1 cellular context compared by ENCODE assay signal in the genomic region with DNA sequence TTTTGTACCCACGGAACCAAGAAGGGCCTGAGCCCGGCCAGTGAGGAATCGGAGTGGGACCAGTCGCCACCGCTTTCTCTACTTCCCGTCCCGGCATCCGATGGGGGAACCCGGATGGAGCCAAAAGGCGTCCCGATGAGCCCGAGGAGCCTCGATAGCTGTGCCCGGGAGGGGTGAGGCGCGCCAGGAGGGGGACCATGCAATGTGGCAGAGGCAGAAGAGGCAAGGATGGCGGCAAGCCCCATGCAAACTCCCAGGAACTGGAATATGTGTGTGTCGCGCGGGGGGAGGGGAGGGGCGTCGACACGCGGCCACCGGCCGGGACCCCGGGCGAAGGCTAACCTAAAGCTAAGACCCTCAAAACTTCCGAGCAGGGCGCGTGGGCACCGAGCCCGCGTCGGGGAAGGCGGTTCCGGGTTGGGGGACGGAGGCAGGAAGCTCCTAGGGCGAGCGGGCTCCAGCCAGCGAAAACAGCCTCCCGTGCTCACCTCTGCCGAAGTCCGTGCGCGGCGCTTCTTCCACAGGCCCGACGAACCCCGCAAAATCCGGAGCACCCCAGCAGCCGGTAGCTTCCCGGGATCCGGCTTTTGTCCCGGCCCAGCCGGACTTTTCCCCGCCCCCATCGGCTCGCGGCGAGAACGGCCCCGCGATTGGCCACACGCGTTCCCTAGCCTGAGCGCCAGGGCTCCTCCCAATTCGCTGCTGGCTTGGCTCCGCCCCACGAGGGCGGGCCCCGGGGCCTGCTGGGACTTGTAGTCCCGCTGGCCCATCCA.
A peak's percentile ranks its signal among the peaks of the same experiment; 100 is the strongest.
TF ChIP-seq lines count a peak whose summit lies in the region.

TSS of gene ACLY (minus strand) at position 560 of the 773 bp plus-strand sequence. CDS start 5,078 bp downstream, outside the sequence.

TF ChIP-seq in HepG2, 621 proteins besides CTCF, POLR2A, EP300 and RAD21 (continued from another document and continues in another):
- TF ChIP-seq SP140L (CRISPR knock-in tag; IDR thresholded peaks at IDR 0.05; ENCODE audit: borderline replicate concordance), result no peak; the same call in 1 of the 2 replicates
- peak; percentile 38; the same call in 1 of the 2 replicates for TF ChIP-seq SRF (IDR thresholded peaks at IDR 0.05; ENCODE audit: low read depth, low read length)
- peak; percentile 35; the same call in 1 of the 2 replicates for TF ChIP-seq ZNF34 (CRISPR knock-in tag; IDR thresholded peaks at IDR 0.05; ENCODE audit: borderline replicate concordance)
- no peak for TF ChIP-seq NR3C1 (CRISPR knock-in tag; IDR thresholded peaks at IDR 0.05)
- peak; percentile 91 for TF ChIP-seq HNRNPK (IDR thresholded peaks at IDR 0.05; ENCODE audit: low read depth, low read length, poor library complexity, severe bottlenecking)
- TF ChIP-seq RORA (CRISPR knock-in tag; IDR thresholded peaks at IDR 0.05), result no peak
- no peak for TF ChIP-seq ZNF3 (CRISPR knock-in tag; IDR thresholded peaks at IDR 0.05)
- TF ChIP-seq, protein P1, sequence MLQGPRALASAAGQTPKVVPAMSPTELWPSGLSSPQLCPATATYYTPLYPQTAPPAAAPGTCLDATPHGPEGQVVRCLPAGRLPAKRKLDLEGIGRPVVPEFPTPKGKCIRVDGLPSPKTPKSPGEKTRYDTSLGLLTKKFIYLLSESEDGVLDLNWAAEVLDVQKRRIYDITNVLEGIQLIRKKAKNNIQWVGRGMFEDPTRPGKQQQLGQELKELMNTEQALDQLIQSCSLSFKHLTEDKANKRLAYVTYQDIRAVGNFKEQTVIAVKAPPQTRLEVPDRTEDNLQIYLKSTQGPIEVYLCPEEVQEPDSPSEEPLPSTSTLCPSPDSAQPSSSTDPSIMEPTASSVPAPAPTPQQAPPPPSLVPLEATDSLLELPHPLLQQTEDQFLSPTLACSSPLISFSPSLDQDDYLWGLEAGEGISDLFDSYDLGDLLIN (CRISPR knock-in tag; IDR thresholded peaks at IDR 0.05; ENCODE audit: borderline replicate concordance), result no peak
- TF ChIP-seq KLF16 (CRISPR knock-in tag; IDR thresholded peaks at IDR 0.05), result no peak; a peak in 1 of 4 replicates
- TF ChIP-seq MED13 (CRISPR knock-in tag; IDR thresholded peaks at IDR 0.05), result no peak; the same call in 1 of the 2 replicates
- TF ChIP-seq ZNF543 (CRISPR knock-in tag; IDR thresholded peaks at IDR 0.05), result peak; percentile 26; the same call in 1 of the 2 replicates
- peak; percentile 51; the same call in 1 of the 2 replicates for TF ChIP-seq ZBTB20 (CRISPR knock-in tag; IDR thresholded peaks at IDR 0.05; ENCODE audit: borderline replicate concordance, low read depth)
- TF ChIP-seq ZHX2 (IDR thresholded peaks at IDR 0.05; ENCODE audit: low read depth), result no peak
- TF ChIP-seq ZHX2 (CRISPR knock-in tag; IDR thresholded peaks at IDR 0.05; ENCODE audit: borderline replicate concordance), result no peak
- TF ChIP-seq HHEX (CRISPR knock-in tag; IDR thresholded peaks at IDR 0.05), result no peak
- TF ChIP-seq XRCC5 (optimal IDR thresholded peaks at IDR 0.05; ENCODE audit: low read length), result peak; percentile 35
- TF ChIP-seq ZNF17 (CRISPR knock-in tag; IDR thresholded peaks at IDR 0.05), result no peak
- TF ChIP-seq ZNF766 (CRISPR knock-in tag; IDR thresholded peaks at IDR 0.05; ENCODE audit: borderline replicate concordance), result no peak; the same call in 1 of the 2 replicates
- peak; percentile 95 for TF ChIP-seq ZNF143 (CRISPR knock-in tag; IDR thresholded peaks at IDR 0.05)
- TF ChIP-seq KDM5B (CRISPR knock-in tag; IDR thresholded peaks at IDR 0.05; ENCODE audit: borderline replicate concordance), result peak; percentile 74
- TF ChIP-seq, protein P2, sequence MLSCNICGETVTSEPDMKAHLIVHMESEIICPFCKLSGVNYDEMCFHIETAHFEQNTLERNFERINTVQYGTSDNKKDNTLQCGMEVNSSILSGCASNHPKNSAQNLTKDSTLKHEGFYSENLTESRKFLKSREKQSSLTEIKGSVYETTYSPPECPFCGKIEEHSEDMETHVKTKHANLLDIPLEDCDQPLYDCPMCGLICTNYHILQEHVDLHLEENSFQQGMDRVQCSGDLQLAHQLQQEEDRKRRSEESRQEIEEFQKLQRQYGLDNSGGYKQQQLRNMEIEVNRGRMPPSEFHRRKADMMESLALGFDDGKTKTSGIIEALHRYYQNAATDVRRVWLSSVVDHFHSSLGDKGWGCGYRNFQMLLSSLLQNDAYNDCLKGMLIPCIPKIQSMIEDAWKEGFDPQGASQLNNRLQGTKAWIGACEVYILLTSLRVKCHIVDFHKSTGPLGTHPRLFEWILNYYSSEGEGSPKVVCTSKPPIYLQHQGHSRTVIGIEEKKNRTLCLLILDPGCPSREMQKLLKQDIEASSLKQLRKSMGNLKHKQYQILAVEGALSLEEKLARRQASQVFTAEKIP (CRISPR knock-in tag; IDR thresholded peaks at IDR 0.05; ENCODE audit: borderline replicate concordance), result 0 out of 2 replicates have a peak, but pooled peaks have one; percentile 25
- TF ChIP-seq NFE2L1 (CRISPR knock-in tag; IDR thresholded peaks at IDR 0.05; ENCODE audit: borderline replicate concordance), result peak; percentile 47; the same call in 1 of the 2 replicates
- 0 out of 2 replicates have a peak, but pooled peaks have one; percentile 41 for TF ChIP-seq REXO4 (CRISPR knock-in tag; IDR thresholded peaks at IDR 0.05; ENCODE audit: borderline replicate concordance)
- TF ChIP-seq, protein P3, sequence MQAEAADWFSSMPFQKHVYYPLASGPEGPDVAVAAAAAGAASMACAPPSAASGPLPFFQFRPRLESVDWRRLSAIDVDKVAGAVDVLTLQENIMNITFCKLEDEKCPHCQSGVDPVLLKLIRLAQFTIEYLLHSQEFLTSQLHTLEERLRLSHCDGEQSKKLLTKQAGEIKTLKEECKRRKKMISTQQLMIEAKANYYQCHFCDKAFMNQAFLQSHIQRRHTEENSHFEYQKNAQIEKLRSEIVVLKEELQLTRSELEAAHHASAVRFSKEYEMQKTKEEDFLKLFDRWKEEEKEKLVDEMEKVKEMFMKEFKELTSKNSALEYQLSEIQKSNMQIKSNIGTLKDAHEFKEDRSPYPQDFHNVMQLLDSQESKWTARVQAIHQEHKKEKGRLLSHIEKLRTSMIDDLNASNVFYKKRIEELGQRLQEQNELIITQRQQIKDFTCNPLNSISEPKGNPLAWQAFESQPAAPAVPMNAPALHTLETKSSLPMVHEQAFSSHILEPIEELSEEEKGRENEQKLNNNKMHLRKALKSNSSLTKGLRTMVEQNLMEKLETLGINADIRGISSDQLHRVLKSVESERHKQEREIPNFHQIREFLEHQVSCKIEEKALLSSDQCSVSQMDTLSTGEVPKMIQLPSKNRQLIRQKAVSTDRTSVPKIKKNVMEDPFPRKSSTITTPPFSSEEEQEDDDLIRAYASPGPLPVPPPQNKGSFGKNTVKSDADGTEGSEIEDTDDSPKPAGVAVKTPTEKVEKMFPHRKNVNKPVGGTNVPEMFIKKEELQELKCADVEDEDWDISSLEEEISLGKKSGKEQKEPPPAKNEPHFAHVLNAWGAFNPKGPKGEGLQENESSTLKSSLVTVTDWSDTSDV (CRISPR knock-in tag; IDR thresholded peaks at IDR 0.05), result no peak
- TF ChIP-seq IKZF5 (CRISPR knock-in tag; IDR thresholded peaks at IDR 0.05), result 0 out of 2 replicates have a peak, but pooled peaks have one; percentile 25
- TF ChIP-seq NCOR1 (IDR thresholded peaks at IDR 0.05; ENCODE audit: borderline replicate concordance, low read length), result no peak
- no peak for TF ChIP-seq PBX2 (CRISPR knock-in tag; IDR thresholded peaks at IDR 0.05)
- no peak for TF ChIP-seq STAG1 (CRISPR knock-in tag; IDR thresholded peaks at IDR 0.05)
- no peak for TF ChIP-seq PBX3 (CRISPR knock-in tag; IDR thresholded peaks at IDR 0.05; ENCODE audit: borderline replicate concordance)
- peak; percentile 15; the same call in 1 of the 2 replicates for TF ChIP-seq TFAP4 (IDR thresholded peaks at IDR 0.05; ENCODE audit: borderline replicate concordance, low read depth)
- 0 out of 2 replicates have a peak, but pooled peaks have one; percentile 42 for TF ChIP-seq SALL1 (CRISPR knock-in tag; IDR thresholded peaks at IDR 0.05)
- TF ChIP-seq NR0B2 (CRISPR knock-in tag; IDR thresholded peaks at IDR 0.05), result peak; percentile 19; the same call in 1 of the 2 replicates
- TF ChIP-seq, protein P4, sequence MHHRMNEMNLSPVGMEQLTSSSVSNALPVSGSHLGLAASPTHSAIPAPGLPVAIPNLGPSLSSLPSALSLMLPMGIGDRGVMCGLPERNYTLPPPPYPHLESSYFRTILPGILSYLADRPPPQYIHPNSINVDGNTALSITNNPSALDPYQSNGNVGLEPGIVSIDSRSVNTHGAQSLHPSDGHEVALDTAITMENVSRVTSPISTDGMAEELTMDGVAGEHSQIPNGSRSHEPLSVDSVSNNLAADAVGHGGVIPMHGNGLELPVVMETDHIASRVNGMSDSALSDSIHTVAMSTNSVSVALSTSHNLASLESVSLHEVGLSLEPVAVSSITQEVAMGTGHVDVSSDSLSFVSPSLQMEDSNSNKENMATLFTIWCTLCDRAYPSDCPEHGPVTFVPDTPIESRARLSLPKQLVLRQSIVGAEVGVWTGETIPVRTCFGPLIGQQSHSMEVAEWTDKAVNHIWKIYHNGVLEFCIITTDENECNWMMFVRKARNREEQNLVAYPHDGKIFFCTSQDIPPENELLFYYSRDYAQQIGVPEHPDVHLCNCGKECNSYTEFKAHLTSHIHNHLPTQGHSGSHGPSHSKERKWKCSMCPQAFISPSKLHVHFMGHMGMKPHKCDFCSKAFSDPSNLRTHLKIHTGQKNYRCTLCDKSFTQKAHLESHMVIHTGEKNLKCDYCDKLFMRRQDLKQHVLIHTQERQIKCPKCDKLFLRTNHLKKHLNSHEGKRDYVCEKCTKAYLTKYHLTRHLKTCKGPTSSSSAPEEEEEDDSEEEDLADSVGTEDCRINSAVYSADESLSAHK (CRISPR knock-in tag; IDR thresholded peaks at IDR 0.05; ENCODE audit: borderline replicate concordance), result no peak
- TF ChIP-seq ATF7-NPFF (CRISPR knock-in tag; IDR thresholded peaks at IDR 0.05; ENCODE audit: low read depth), result peak; percentile 21
